In the genomic region with DNA sequence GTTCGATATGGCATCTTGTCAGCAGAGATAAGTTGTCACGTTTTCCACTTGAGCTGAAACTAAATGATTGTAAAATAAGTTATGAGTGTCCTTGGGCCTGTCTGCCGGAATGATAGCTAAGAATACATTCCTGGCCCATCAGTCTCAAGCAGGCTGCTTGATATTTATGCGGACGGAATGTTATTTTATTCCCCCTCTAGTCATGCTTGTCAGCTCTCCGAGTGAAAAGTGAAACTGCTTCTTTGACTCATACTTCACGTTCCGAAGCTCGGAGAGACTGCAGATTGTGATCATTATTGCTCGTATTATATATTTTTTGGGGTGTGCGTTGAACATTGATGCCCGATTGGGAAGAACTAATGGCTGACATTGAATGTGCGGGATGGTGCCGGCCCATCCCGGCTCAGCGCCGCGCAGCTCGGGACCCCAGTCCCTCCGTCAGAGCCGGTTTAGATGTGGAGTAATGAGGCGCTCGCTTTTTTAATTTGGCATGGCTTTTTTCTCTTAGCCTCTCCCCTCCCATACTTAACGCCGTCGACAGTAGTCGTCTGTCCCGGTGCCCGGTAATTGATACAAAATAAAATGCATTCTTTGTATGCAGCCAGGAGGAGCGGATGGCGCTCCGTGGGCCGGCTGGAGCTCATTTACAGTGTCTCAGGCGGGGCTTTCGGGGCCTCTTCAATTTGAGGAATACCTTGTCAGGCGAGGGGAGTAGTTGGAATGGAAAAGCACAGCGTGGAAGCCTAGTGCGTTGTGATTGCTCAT, we compare ENCODE assay signal across 21 cellular contexts.
DNase-seq lines count a peak whose midpoint lies in the region; ATAC-seq and TF ChIP-seq lines count a peak whose summit lies in the region.
"Had no signal": no experiment of that assay in that cellular context is flagged by ENCODE, and none has a peak within 500 bp of the region (broad histone marks: within the 10 kb centered on the region; RNA-seq: fewer than 3 reads in every experiment).

No MANE protein-coding gene starts in this region.

- H3K79me2 ChIP-seq in osteoblast (ENCODE audit: insufficient read depth, low read length): no peaks in the 10 kb centered on the region

- BruUV-seq in Calu3 (replicated peaks; lab: Mats Ljungman, UMichigan): no TSS peak

- intact Hi-C loops in natural killer cell (cut with micrococcal nuclease) (no loop called here), Calu3 (cut with micrococcal nuclease; ENCODE audit: unreplicated experiment) (no loop called here)

- H4K20me1 ChIP-seq in osteoblast (ENCODE audit: insufficient read depth, low read length): no peaks in the 10 kb centered on the region

- CTCF ChIA-PET in Calu3 (lab: Charles Lee): no interaction called here

- H3K4me1 ChIP-seq in osteoblast (ENCODE audit: insufficient read depth, low read length): no peaks in the 10 kb centered on the region

- H3K27ac ChIP-seq in osteoblast (ENCODE audit: low read depth, low read length): peak overlapping the region; percentile 41
- H3K27ac ChIP-seq: GM23248 had no signal

- no peaks in the 10 kb centered on the region for H3K36me3 Mint-ChIP-seq in natural killer cell treated with Interleukin-12 subunit alpha and Interleukin-12 subunit beta and Interleukin-15 and Interleukin-18, amount 100 ng/mL, for 72 hours
- H3K36me3 Mint-ChIP-seq in natural killer cell (no peaks in the 10 kb centered on the region), Calu3 (ENCODE audit: insufficient read depth, unreplicated experiment) (peaks cover 3% of the 10 kb centered on the region)
- H3K36me3 Mint-ChIP-seq: CD4-positive, CD25-positive, alpha-beta regulatory T cell had no signal

- peaks cover 9 to 15% of the 10 kb centered on the region in 2 donors for H3K4me1 Mint-ChIP-seq in natural killer cell treated with Interleukin-12 subunit alpha and Interleukin-12 subunit beta and Interleukin-15 and Interleukin-18, amount 100 ng/mL, for 72 hours (ENCODE audit: low read depth in 2 of 2)
- H3K4me1 Mint-ChIP-seq in natural killer cell: peaks cover 18 to 25% of the 10 kb centered on the region in 2 donors
- no peaks in the 10 kb centered on the region for H3K4me1 Mint-ChIP-seq in Calu3 (ENCODE audit: low read depth, unreplicated experiment)
- H3K4me1 Mint-ChIP-seq: B cell; CD4-positive, CD25-positive, alpha-beta regulatory T cell had no signal

- H3K27me3 ChIP-seq in osteoblast (ENCODE audit: insufficient read depth, low read length): no peaks in the 10 kb centered on the region

- peak overlapping the region; percentile 70 for H2AFZ ChIP-seq in osteoblast (ENCODE audit: low read length)
- H2AFZ ChIP-seq: GM23248 had no signal

- TF ChIP-seq CTCF in natural killer cell (IDR thresholded peaks at IDR 0.05) (no peak), fibroblast of pulmonary artery (IDR thresholded peaks at IDR 0.05; ENCODE audit: low read length, missing control alignments) (no peak), osteoblast (IDR thresholded peaks at IDR 0.05; ENCODE audit: extremely low read depth, low read depth, low read length) (no peak), Calu3 (IDR thresholded peaks at IDR 0.05; ENCODE audit: unreplicated experiment) (no peak)

- H3K27me3 Mint-ChIP-seq in natural killer cell treated with Interleukin-12 subunit alpha and Interleukin-12 subunit beta and Interleukin-15 and Interleukin-18, amount 100 ng/mL, for 72 hours: peaks cover 0 to 2% of the 10 kb centered on the region in 2 donors
- H3K27me3 Mint-ChIP-seq in natural killer cell (ENCODE audit: low read depth in 2 of 2) (no peaks in the 10 kb centered on the region), Calu3 (ENCODE audit: unreplicated experiment) (no peaks in the 10 kb centered on the region)
- H3K27me3 Mint-ChIP-seq: B cell had no signal

- no peaks in the 10 kb centered on the region for H3K9me3 Mint-ChIP-seq in natural killer cell treated with Interleukin-12 subunit alpha and Interleukin-12 subunit beta and Interleukin-15 and Interleukin-18, amount 100 ng/mL, for 72 hours
- H3K9me3 Mint-ChIP-seq in natural killer cell: no peaks in the 10 kb centered on the region
- H3K9me3 Mint-ChIP-seq in Calu3 (ENCODE audit: low read depth, unreplicated experiment): no peaks in the 10 kb centered on the region

- no peak for ATAC-seq in natural killer cell treated with Interleukin-12 subunit alpha and Interleukin-12 subunit beta and Interleukin-15 and Interleukin-18, amount 100 ng/mL, for 72 hours
- ATAC-seq in natural killer cell: no peak
- ATAC-seq: HCT116, HepG2 had no signal

- no peak overlapping the region for H3K27ac Mint-ChIP-seq in natural killer cell treated with Interleukin-12 subunit alpha and Interleukin-12 subunit beta and Interleukin-15 and Interleukin-18, amount 100 ng/mL, for 72 hours
- H3K27ac Mint-ChIP-seq in natural killer cell (no peak overlapping the region), Calu3 (ENCODE audit: unreplicated experiment) (no peak overlapping the region)
- H3K27ac Mint-ChIP-seq: B cell; CD4-positive, CD25-positive, alpha-beta regulatory T cell had no signal

- H3K36me3 ChIP-seq in osteoblast (ENCODE audit: insufficient read depth, low read length): no peaks in the 10 kb centered on the region

- H3K4me3 ChIP-seq in fibroblast of pulmonary artery (replicated peaks; ENCODE audit: low read depth, low read length) (peak overlapping the region; percentile 35), osteoblast (ENCODE audit: insufficient read depth, low read length) (peak overlapping the region; percentile 71)
- H3K4me3 ChIP-seq: GM23248 had no signal

- no peaks in the 10 kb centered on the region for H3K9me3 ChIP-seq in osteoblast (ENCODE audit: low read depth, low read length)

- DNase-seq in natural killer cell treated with Interleukin-12 subunit alpha and Interleukin-12 subunit beta and Interleukin-15 and Interleukin-18, amount 100 ng/mL, for 72 hours (ENCODE audit: low spot score): peak; percentile 42
- DNase-seq in natural killer cell (no peak), fibroblast of pulmonary artery (ENCODE audit: low read depth) (peak; percentile 22), osteoblast (ENCODE audit: insufficient read length, low spot score, missing footprints) (peak; percentile 91), stromal cell of bone marrow (ENCODE audit: low read depth) (peak; percentile 15), NCI-H1417 treated with DMSO at 0.1 percent for 48 hours (lab: John Stamatoyannopoulos, UW) (no peak), Calu3 (no peak), NOMO-1 treated with DMSO at 0.1 percent for 48 hours (lab: John Stamatoyannopoulos, UW; ENCODE audit: unreplicated experiment) (no peak)
- DNase-seq: 8988T; CD4-positive, CD25-positive, alpha-beta regulatory T cell; COR-L47; GM23248; KBM-7; NCI-H1105 treated with DMSO at 0.1 percent for 48 hours; NCI-H1694 treated with DMSO at 0.1 percent for 48 hours; NCI-H748 treated with DMSO at 0.1 percent for 48 hours; NK-92 treated with Interleukin-12 subunit alpha and Interleukin-12 subunit beta, amount 100 ng/mL, for 24 hours; Right ventricle myocardium superior had no signal

- H3K4me3 Mint-ChIP-seq in natural killer cell treated with Interleukin-12 subunit alpha and Interleukin-12 subunit beta and Interleukin-15 and Interleukin-18, amount 100 ng/mL, for 72 hours: no peak overlapping the region
- no peak overlapping the region for H3K4me3 Mint-ChIP-seq in natural killer cell
- no peak overlapping the region for H3K4me3 Mint-ChIP-seq in Calu3 (ENCODE audit: low read depth, unreplicated experiment)
- H3K4me3 Mint-ChIP-seq: B cell; CD4-positive, CD25-positive, alpha-beta regulatory T cell had no signal

- H3K4me2 ChIP-seq in osteoblast (ENCODE audit: insufficient read depth, low read length): peak overlapping the region; percentile 80

Comparison
In these comparisons a context has a peak if more than half of its experiments do, and no peak if none do; other contexts are left out.
1. DNase-seq: peak in natural killer cell treated with Interleukin-12 subunit alpha and Interleukin-12 subunit beta and Interleukin-15 and Interleukin-18, amount 100 ng/mL, for 72 hours (single experiment), fibroblast of pulmonary artery (single experiment), osteoblast (single experiment) and stromal cell of bone marrow (single experiment); none in natural killer cell (single experiment), NCI-H1417 treated with DMSO at 0.1 percent for 48 hours (single experiment), Calu3 (single experiment) and NOMO-1 treated with DMSO at 0.1 percent for 48 hours (single experiment).